Comparison of ENCODE assay signal across 8 cellular contexts in the genomic region with DNA sequence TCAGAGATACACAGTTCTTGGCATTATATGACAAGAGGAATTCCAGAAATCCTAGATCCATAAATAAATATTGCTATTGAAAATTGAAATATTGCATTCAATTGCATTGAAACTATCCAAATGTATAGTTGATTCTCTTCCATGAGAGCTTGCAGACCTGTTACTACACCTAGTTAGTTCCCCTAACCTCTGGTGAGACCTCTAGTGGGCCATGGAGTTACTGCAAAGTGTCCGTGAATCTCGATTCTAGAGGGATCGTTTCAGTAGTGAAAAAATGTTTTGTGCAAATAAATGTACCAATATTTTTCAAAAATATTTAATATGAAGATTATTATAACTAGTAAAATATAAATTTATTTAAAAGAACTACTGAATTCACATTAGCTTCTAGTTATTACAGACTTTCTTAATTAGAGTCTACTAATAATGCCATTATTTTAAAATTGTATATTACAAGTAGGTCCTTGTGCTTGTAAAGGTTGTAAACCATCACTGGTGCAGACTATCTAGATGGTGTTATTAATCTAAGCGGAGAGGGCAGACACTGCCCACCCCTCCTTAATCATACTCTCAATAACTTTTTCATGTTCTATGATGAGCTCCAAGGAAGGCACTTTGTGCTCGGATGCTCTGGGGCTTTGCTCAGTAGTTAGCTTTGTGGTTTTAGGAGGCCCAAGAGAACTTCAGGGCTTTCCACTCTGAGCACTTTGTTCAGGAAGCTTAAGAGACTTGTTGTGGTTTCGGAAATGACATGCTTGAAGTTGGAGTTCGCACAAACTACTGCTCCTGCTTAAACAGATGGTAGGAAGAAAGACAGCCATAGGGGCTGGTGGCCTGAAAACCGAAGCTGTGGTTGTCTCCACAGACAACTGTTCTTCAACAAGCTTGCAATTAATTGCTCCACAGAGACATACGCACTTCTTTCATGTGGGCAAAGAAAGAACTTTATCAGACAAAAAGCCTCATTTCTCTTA. TPM values are rescaled to one million over a fixed set of nuclear protein-coding genes. Genes with fewer than 3 reads are reported as not detected.
A peak's percentile ranks its signal among the peaks of the same experiment; 100 is the strongest.
DNase-seq lines count a peak whose midpoint lies in the region; ATAC-seq and TF ChIP-seq lines count a peak whose summit lies in the region.

No MANE protein-coding gene starts in this region.

- CTCF ChIA-PET in Calu3 (lab: Charles Lee): interaction anchor here (0.6 to 1.5 kb wide), 3 partner anchors 274 to 709 kb away, joined by 3 to 8 read pairs (median 3); no protein-coding TSS in a partner anchor

- BruUV-seq in Calu3 (replicated peaks; lab: Mats Ljungman, UMichigan): no TSS peak

- DNase-seq in Calu3 (peak; percentile 63), RKO (ENCODE audit: low spot score) (peak; percentile 62), foreskin melanocyte (peak; percentile 42)
- peak; percentile 25 to 29 for DNase-seq in activated T-helper 1 cell treated with anti-CD3 and anti-CD28 coated beads, Interleukin-2, amount 50 U/mL, for 16 hours (ENCODE audit: low read depth in 1 of 2, low spot score in 1 of 2)
- peak; percentile 53 for DNase-seq in stimulated activated CD4-positive, alpha-beta T cell treated with anti-CD3 and anti-CD28 coated beads, Interleukin-12 subunit alpha, Interleukin-12 subunit beta, amount 100 ng/mL, for 4 hours

- no peak for TF ChIP-seq CTCF in Calu3 (IDR thresholded peaks at IDR 0.05; ENCODE audit: unreplicated experiment)

- H3K4me1 Mint-ChIP-seq in Calu3 (ENCODE audit: low read depth, unreplicated experiment): no peaks in the 10 kb centered on the region

- peak; percentile 71 for ATAC-seq in GM19395 (IDR thresholded peaks at IDR 0.05; ENCODE audit: unreplicated experiment)
- ATAC-seq in HG03442 (IDR thresholded peaks at IDR 0.05; ENCODE audit: unreplicated experiment): peak; percentile 82
- no peak for ATAC-seq in GM19328 (IDR thresholded peaks at IDR 0.05; ENCODE audit: unreplicated experiment)

- no peak overlapping the region for H3K4me3 Mint-ChIP-seq in Calu3 (ENCODE audit: low read depth, unreplicated experiment)

- intact Hi-C loops in Calu3 (cut with micrococcal nuclease; ENCODE audit: unreplicated experiment): loop anchor here (2.0 to 10.0 kb wide), 5 partner anchors 121 to 677 kb away; a partner anchor contains a TSS

- H3K27me3 Mint-ChIP-seq in Calu3 (ENCODE audit: unreplicated experiment): no peaks in the 10 kb centered on the region

- H3K27ac Mint-ChIP-seq in Calu3 (ENCODE audit: unreplicated experiment): no peak overlapping the region

- H3K36me3 Mint-ChIP-seq in Calu3 (ENCODE audit: insufficient read depth, unreplicated experiment): no peaks in the 10 kb centered on the region

- no peaks in the 10 kb centered on the region for H3K9me3 Mint-ChIP-seq in Calu3 (ENCODE audit: low read depth, unreplicated experiment)

RNA-seq across cellular contexts. Expression of a gene that starts 42.8 kb away (rescaled TPM):
- total RNA-seq in Calu3 (2022): not detected in 2 replicates
